In the genomic region with DNA sequence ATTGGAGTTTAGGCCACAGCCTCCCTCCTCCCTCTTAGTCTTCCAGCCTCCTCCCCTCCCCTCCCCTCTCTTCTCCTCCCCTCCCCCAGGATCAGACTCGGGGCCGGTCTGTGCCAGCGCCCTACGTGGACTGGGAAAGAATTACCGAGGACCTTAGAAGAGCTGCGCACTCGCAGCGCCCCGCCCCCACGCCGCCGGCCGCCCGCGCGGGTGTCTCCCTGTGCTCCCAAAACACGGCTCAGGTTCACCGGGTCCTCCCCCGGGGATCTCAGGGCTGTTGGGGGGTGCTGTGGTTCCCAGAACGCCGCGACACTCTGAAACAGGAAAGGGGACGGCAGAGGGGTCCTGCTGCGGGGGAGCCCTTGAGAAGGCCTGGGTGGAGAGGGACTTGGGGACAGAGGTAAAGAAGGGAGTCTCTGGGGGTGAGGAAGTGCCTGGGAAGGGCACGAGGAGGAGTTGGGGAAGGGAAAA, we compare ENCODE assay signal across 8 cellular contexts.
DNase-seq lines count a peak whose midpoint lies in the region; ATAC-seq and TF ChIP-seq lines count a peak whose summit lies in the region.

No MANE protein-coding gene starts in this region.

- no peaks in the 10 kb centered on the region for H3K36me3 Mint-ChIP-seq in activated CD8-positive, alpha-beta memory T cell treated with anti-CD3 and anti-CD28 coated beads, Interleukin-2, amount 10 ng/mL, durations not matched to agents 7 days and 5 days
- no peaks in the 10 kb centered on the region for H3K36me3 Mint-ChIP-seq in endothelial cell (ENCODE audit: low read depth, unreplicated experiment)
- H3K36me3 Mint-ChIP-seq in stimulated activated naive B cell treated with anti-CD40 and anti-IgM and Interleukin-4, amounts not matched to agents 10 μg/mL and 1 μg/mL and 100 μg/mL, for 72 hours = no peaks in the 10 kb centered on the region

- peaks cover 27% of the 10 kb centered on the region for H3K4me1 Mint-ChIP-seq in activated CD8-positive, alpha-beta memory T cell treated with anti-CD3 and anti-CD28 coated beads, Interleukin-2, amount 10 ng/mL, durations not matched to agents 7 days and 5 days
- peaks cover 9% of the 10 kb centered on the region for H3K4me1 Mint-ChIP-seq in endothelial cell (ENCODE audit: unreplicated experiment)
- peaks cover 25 to 27% of the 10 kb centered on the region in 2 donors for H3K4me1 Mint-ChIP-seq in stimulated activated naive B cell treated with anti-CD40 and anti-IgM and Interleukin-4, amounts not matched to agents 10 μg/mL and 1 μg/mL and 100 μg/mL, for 72 hours

- peak overlapping the region; percentile 53 for H3K4me3 ChIP-seq in H7 (ENCODE audit: insufficient read depth, low read depth, low read length)

- H3K9me3 Mint-ChIP-seq in activated CD8-positive, alpha-beta memory T cell treated with anti-CD3 and anti-CD28 coated beads, Interleukin-2, amount 10 ng/mL, durations not matched to agents 7 days and 5 days (ENCODE audit: low read depth) = no peaks in the 10 kb centered on the region
- H3K9me3 Mint-ChIP-seq in endothelial cell (ENCODE audit: unreplicated experiment) = no peaks in the 10 kb centered on the region
- no peaks in the 10 kb centered on the region for H3K9me3 Mint-ChIP-seq in stimulated activated naive B cell treated with anti-CD40 and anti-IgM and Interleukin-4, amounts not matched to agents 10 μg/mL and 1 μg/mL and 100 μg/mL, for 72 hours

- no peaks in the 10 kb centered on the region for H3K27me3 Mint-ChIP-seq in activated CD8-positive, alpha-beta memory T cell treated with anti-CD3 and anti-CD28 coated beads, Interleukin-2, amount 10 ng/mL, durations not matched to agents 7 days and 5 days
- peaks cover 1% of the 10 kb centered on the region for H3K27me3 Mint-ChIP-seq in endothelial cell (ENCODE audit: unreplicated experiment)
- no peaks in the 10 kb centered on the region for H3K27me3 Mint-ChIP-seq in stimulated activated naive B cell treated with anti-CD40 and anti-IgM and Interleukin-4, amounts not matched to agents 10 μg/mL and 1 μg/mL and 100 μg/mL, for 72 hours

- H3K4me3 Mint-ChIP-seq in activated CD8-positive, alpha-beta memory T cell treated with anti-CD3 and anti-CD28 coated beads, Interleukin-2, amount 10 ng/mL, durations not matched to agents 7 days and 5 days = peak overlapping the region; percentile 54
- H3K4me3 Mint-ChIP-seq in endothelial cell (ENCODE audit: unreplicated experiment) = peak overlapping the region; percentile 89
- peak overlapping the region; percentile 35 to 36 for H3K4me3 Mint-ChIP-seq in stimulated activated naive B cell treated with anti-CD40 and anti-IgM and Interleukin-4, amounts not matched to agents 10 μg/mL and 1 μg/mL and 100 μg/mL, for 72 hours

- H3K36me3 ChIP-seq in H7 (replicated peaks; ENCODE audit: control insufficient read depth, insufficient read depth, low read length) = no peaks in the 10 kb centered on the region

- H3K27ac Mint-ChIP-seq in activated CD8-positive, alpha-beta memory T cell treated with anti-CD3 and anti-CD28 coated beads, Interleukin-2, amount 10 ng/mL, durations not matched to agents 7 days and 5 days = peak overlapping the region; percentile 61
- H3K27ac Mint-ChIP-seq in endothelial cell (ENCODE audit: unreplicated experiment) = no peak overlapping the region
- peak overlapping the region; percentile 73 for H3K27ac Mint-ChIP-seq in stimulated activated naive B cell treated with anti-CD40 and anti-IgM and Interleukin-4, amounts not matched to agents 10 μg/mL and 1 μg/mL and 100 μg/mL, for 72 hours

- no peak for TF ChIP-seq CTCF in endothelial cell (IDR thresholded peaks at IDR 0.05; ENCODE audit: unreplicated experiment)

- CTCF ChIA-PET in activated CD8-positive, alpha-beta memory T cell treated with anti-CD3 and anti-CD28 coated beads, Interleukin-2, amount 10 ng/mL, durations not matched to agents 7 days and 5 days (lab: Charles Lee) = interaction anchor here (0.7 to 2.2 kb wide), 3 partner anchors 12 to 120 kb away, joined by 3 to 9 read pairs (median 5); no protein-coding TSS in a partner anchor

- H3K27me3 ChIP-seq in H7 (ENCODE audit: control insufficient read depth, insufficient read depth, low read length) = no peaks in the 10 kb centered on the region; the same call in 1 of the 2 replicates

- DNase-seq in 8988T (peak; percentile 43), H7 (peak; percentile 95), NCI-H69 (lab: John Stamatoyannopoulos, UW) (peak; percentile 95), endothelial cell (ENCODE audit: low spot score) (peak; percentile 60), lung microvascular endothelial cell (ENCODE audit: low read depth in 2 of 2) (peak; percentile 77 to 80)
- DNase-seq in activated CD8-positive, alpha-beta memory T cell treated with anti-CD3 and anti-CD28 coated beads, Interleukin-2, amount 10 ng/mL, durations not matched to agents 7 days and 5 days = peak; percentile 73
- peak; percentile 13 for DNase-seq in stimulated activated naive B cell treated with anti-CD40 and anti-IgM and Interleukin-4, amounts not matched to agents 10 μg/mL and 1 μg/mL and 100 μg/mL, for 72 hours

- ATAC-seq in activated CD8-positive, alpha-beta memory T cell treated with anti-CD3 and anti-CD28 coated beads, Interleukin-2, amount 10 ng/mL, durations not matched to agents 7 days and 5 days = peak; percentile 69
- peak in 1 of 2 donors; percentile 12 for ATAC-seq in stimulated activated naive B cell treated with anti-CD40 and anti-IgM and Interleukin-4, amounts not matched to agents 10 μg/mL and 1 μg/mL and 100 μg/mL, for 72 hours (replicated peaks)
- ATAC-seq in GM21723 (IDR thresholded peaks at IDR 0.05; ENCODE audit: unreplicated experiment) = no peak

Comparison
In these comparisons a context has a peak if more than half of its experiments do, and no peak if none do; other contexts are left out.
1. DNase-seq: peak in every context shown above with its lines; median percentile 95 in H7; 95 in NCI-H69; 78 in lung microvascular endothelial cell; 73 in activated CD8-positive, alpha-beta memory T cell treated with anti-CD3 and anti-CD28 coated beads, Interleukin-2, amount 10 ng/mL, durations not matched to agents 7 days and 5 days; 60 in endothelial cell; 43 in 8988T; 13 in stimulated activated naive B cell treated with anti-CD40 and anti-IgM and Interleukin-4, amounts not matched to agents 10 μg/mL and 1 μg/mL and 100 μg/mL, for 72 hours.
2. H3K4me3 Mint-ChIP-seq: peak in every context shown above with its lines; median percentile 89 in endothelial cell; 54 in activated CD8-positive, alpha-beta memory T cell treated with anti-CD3 and anti-CD28 coated beads, Interleukin-2, amount 10 ng/mL, durations not matched to agents 7 days and 5 days; 36 in stimulated activated naive B cell treated with anti-CD40 and anti-IgM and Interleukin-4, amounts not matched to agents 10 μg/mL and 1 μg/mL and 100 μg/mL, for 72 hours.